Comparison of ENCODE assay signal across 16 cellular contexts in the genomic region with DNA sequence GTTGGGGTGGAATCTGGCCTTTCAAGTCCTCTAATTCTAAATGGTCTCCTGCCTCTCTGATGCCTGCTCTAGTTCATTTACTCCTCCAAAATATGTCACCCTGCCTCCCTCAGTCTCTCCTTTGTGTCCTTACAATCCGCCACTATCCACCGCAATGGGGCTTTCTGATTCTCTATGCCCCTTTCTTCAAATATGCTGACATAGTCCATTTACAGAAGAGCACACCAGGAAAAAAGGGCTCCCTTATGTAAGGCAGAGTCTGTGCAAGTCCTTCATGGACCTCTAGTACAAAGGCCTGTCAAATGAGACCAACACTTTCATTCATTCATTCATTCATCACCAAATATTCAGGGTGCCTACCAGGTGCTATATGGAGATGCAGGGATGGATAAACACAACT. TPM values are rescaled to one million over a fixed set of nuclear protein-coding genes. Genes with fewer than 3 reads are reported as not detected.
DNase-seq lines count a peak whose midpoint lies in the region; ATAC-seq, FAIRE-seq and TF ChIP-seq lines count a peak whose summit lies in the region.
"Had no signal": no experiment of that assay in that cellular context is flagged by ENCODE, and none has a peak within 500 bp of the region (broad histone marks: within the 10 kb centered on the region; RNA-seq: fewer than 3 reads in every experiment).

No MANE protein-coding gene starts in this region.

- H3K27ac ChIP-seq in HepG2 (ENCODE audit: extremely low read length, insufficient read depth, low read length) (no peak overlapping the region), right lobe of liver (no peak overlapping the region)

- no peaks in the 10 kb centered on the region for H3K36me3 ChIP-seq in HepG2 (replicated peaks in 1 of 2; ENCODE audit: control insufficient read depth in 1 of 2, insufficient read depth in 2 of 2, low read length in 2 of 2)
- H3K36me3 ChIP-seq in right lobe of liver = no peaks in the 10 kb centered on the region

- in situ Hi-C loops in HepG2 (cut with HindIII; ENCODE audit: extremely low pct_ligation_motif_present, low pct_unique_long_range_greater_than_20kb) = loop anchor here (25.0 kb wide), 1 partner anchor 680 kb away; no protein-coding TSS in a partner anchor

- H3K4me2 ChIP-seq in HepG2 (ENCODE audit: low read depth, low read length) = no peak overlapping the region

- H3K27me3 ChIP-seq in HepG2 (ENCODE audit: control insufficient read depth in 1 of 2, insufficient read depth in 2 of 2, low read length in 2 of 2) (peaks cover 4 to 36% of the 10 kb centered on the region in 2 experiments; a peak in 4 of 5 replicates), right lobe of liver (peaks cover 0 to 19% of the 10 kb centered on the region in 2 donors)

- H3K4me3 ChIP-seq in HepG2 (replicated peaks in 1 of 3; ENCODE audit: insufficient read depth in 1 of 3, low read depth in 2 of 3, low read length in 3 of 3) (no peak overlapping the region), right lobe of liver (no peak overlapping the region)
- H3K4me3 ChIP-seq: GM23338 had no signal

- CTCF ChIA-PET in HepG2 (lab: Yijun Ruan, JAX; ENCODE audit: low intra/inter-chr PET ratio, low total read pairs) = no interaction called here

- FAIRE-seq in HepG2 (lab: Jason Lieb, UNC) = no peak
- FAIRE-seq: GM12891, GM18507 had no signal

- POLR2A ChIA-PET in HepG2 (lab: Yijun Ruan, JAX) = no interaction called here

- ATAC-seq in HepG2 (no peak), right lobe of liver (no peak), HG03108 (IDR thresholded peaks at IDR 0.05; ENCODE audit: unreplicated experiment) (no peak)
- ATAC-seq: GM23338, HCT116 had no signal

- intact Hi-C loops in HepG2 (cut with micrococcal nuclease; ENCODE audit: unreplicated experiment) = no loop called here
- intact Hi-C loops in right lobe of liver (cut with DNase I) = no loop called here

- DNase-seq in NCI-H2107 treated with DMSO at 0.1 percent for 48 hours (lab: John Stamatoyannopoulos, UW; ENCODE audit: unreplicated experiment) (peak; percentile 3), NCI-H2107 (lab: John Stamatoyannopoulos, UW) (no peak), HepG2 (ENCODE audit: low spot score) (no peak), right lobe of liver (no peak), medulla oblongata (ENCODE audit: extremely low spot score) (peak; percentile 23)
- DNase-seq: 8988T; C1 segment of cervical spinal cord; Caco-2; CD4-positive, alpha-beta memory T cell; GF-D8; H9 had no signal

- no peaks in the 10 kb centered on the region for H3K9me3 ChIP-seq in HepG2 (ENCODE audit: low read length)
- no peaks in the 10 kb centered on the region for H3K9me3 ChIP-seq in right lobe of liver
- H3K9me3 ChIP-seq: Caco-2 had no signal

- no peaks in the 10 kb centered on the region for H4K20me1 ChIP-seq in HepG2 (ENCODE audit: insufficient read depth, low read length)

- TF ChIP-seq RAD21 in HepG2 (CRISPR knock-in tag; IDR thresholded peaks at IDR 0.05) = no peak

- TF ChIP-seq EP300 in HepG2 (IDR thresholded peaks at IDR 0.05; ENCODE audit: low read depth in 2 of 2, low read length in 2 of 2) (no peak), HepG2 (CRISPR knock-in tag; IDR thresholded peaks at IDR 0.05; ENCODE audit: borderline replicate concordance) (no peak)

- no peaks in the 10 kb centered on the region for H3K79me2 ChIP-seq in HepG2 (ENCODE audit: insufficient read depth, low read length)

- no TSS peak for BruUV-seq in HepG2 (replicated peaks; lab: Mats Ljungman, UMichigan)

- 64% methylated on average over 2 of the region's 2 CpGs for WGBS in HepG2 (ENCODE audit: low lambda C conversion rate)
- 82% methylated on average over 2 of the region's 2 CpGs for WGBS in right lobe of liver (ENCODE audit: insufficient coverage, low coverage, low lambda C conversion rate, missing lambda C conversion rate)

- no peak for TF ChIP-seq POLR2A in HepG2 (IDR thresholded peaks at IDR 0.05; ENCODE audit: insufficient read depth in 1 of 2, low read depth in 2 of 2, low read length in 2 of 2)
- TF ChIP-seq POLR2A in right lobe of liver (IDR thresholded peaks at IDR 0.05) = no peak

- no peak overlapping the region for H3K9ac ChIP-seq in HepG2 (ENCODE audit: insufficient read depth, low read depth, low read length)

- TF ChIP-seq CTCF in HepG2 (CRISPR knock-in tag; IDR thresholded peaks at IDR 0.05) = no peak
- no peak for TF ChIP-seq CTCF in right lobe of liver (IDR thresholded peaks at IDR 0.05)

- no peaks in the 10 kb centered on the region for H3K4me1 ChIP-seq in HepG2 (ENCODE audit: insufficient read depth, low read length)
- peaks cover 0 to 9% (median 0%) of the 10 kb centered on the region in 4 donors for H3K4me1 ChIP-seq in right lobe of liver

- no peak overlapping the region for H2AFZ ChIP-seq in HepG2 (ENCODE audit: low read length)
- H2AFZ ChIP-seq: GM23338 had no signal

TF ChIP-seq in HepG2, 621 proteins besides CTCF, POLR2A, EP300 and RAD21:
- TF ChIP-seq TP53 (CRISPR knock-in tag; conservative IDR thresholded peaks at IDR 0.05) (no peak), MAFK (conservative IDR thresholded peaks at IDR 0.05 in 1 of 2, IDR thresholded peaks at IDR 0.05 in 1 of 2; ENCODE audit: low read length in 2 of 2) (peak; percentile 73 to 86), MAFF (IDR thresholded peaks at IDR 0.05; ENCODE audit: low read depth, low read length) (peak; percentile 77)

RNA-seq across cellular contexts. Expression of gene ASTN2, which starts 2.0 kb away (rescaled TPM):
- total RNA-seq in HepG2 (2016; rRNA removed; fragmentation: Illumina TruSeq; extraction: Trizol) (13.5 TPM in 2 replicates), right lobe of liver (1 to 10 TPM in 5 of 6 experiments, under 1 TPM in 1; 0.91 to 3.1 (median 2.5) TPM)
- total RNA-seq in HepG2 (2016; cell fraction: cytosol; rRNA removed; fragmentation: Illumina TruSeq; extraction: Trizol; ENCODE audit: low read depth) = 3.3 and 6.2 TPM in 2 replicates
- 12.7 and 14.5 TPM in 2 replicates for total RNA-seq in HepG2 (2016; cell fraction: insoluble cytoplasmic fraction; rRNA removed; fragmentation: Illumina TruSeq; extraction: Trizol)
- total RNA-seq in HepG2 (2016; cell fraction: membrane; rRNA removed; fragmentation: Illumina TruSeq; extraction: Trizol) = 8.3 and 11.1 TPM in 2 replicates
- 18.0 and 18.2 TPM in 2 replicates for total RNA-seq in HepG2 (2016; cell fraction: nucleus; rRNA removed; fragmentation: Illumina TruSeq; extraction: Trizol)
- 5.2 TPM in 2 replicates for polyA plus RNA-seq in HepG2 (2011; rRNA removed)
- 4.9 and 5.5 TPM in 2 replicates for polyA plus RNA-seq in HepG2 (2011; cell fraction: cytosol; rRNA removed)
- polyA plus RNA-seq in HepG2 (2011; cell fraction: nucleus; rRNA removed) = 5.3 and 5.9 TPM in 2 replicates
- polyA plus RNA-seq in HepG2 (2012) = 3.2 and 3.9 TPM in 2 replicates
- 2.7 and 5.4 TPM in 2 replicates for polyA plus RNA-seq in HepG2 (2016; cell fraction: cytosol; fragmentation: Illumina TruSeq; extraction: Trizol; ENCODE audit: low read depth)
- polyA plus RNA-seq in HepG2 (2016; cell fraction: insoluble cytoplasmic fraction; fragmentation: Illumina TruSeq; extraction: Trizol; ENCODE audit: low read depth) = 11.5 and 11.8 TPM in 2 replicates
- polyA plus RNA-seq in HepG2 (2016; cell fraction: membrane; fragmentation: Illumina TruSeq; extraction: Trizol; ENCODE audit: low read depth) = 5.5 and 8.3 TPM in 2 replicates
- polyA plus RNA-seq in HepG2 (2016; cell fraction: nucleus; fragmentation: Illumina TruSeq; extraction: Trizol; ENCODE audit: insufficient read depth, low read depth) = 6.9 and 9.1 TPM in 2 replicates
- 9.0 and 18.9 TPM in 2 replicates for polyA minus RNA-seq in HepG2 (2011; rRNA and poly(A)+ RNA removed; ENCODE audit: low replicate concordance)
- 2.4 and 2.6 TPM in 2 replicates for polyA minus RNA-seq in HepG2 (2011; cell fraction: cytosol; rRNA and poly(A)+ RNA removed)
- 23.3 and 26.1 TPM in 2 replicates for polyA minus RNA-seq in HepG2 (2011; cell fraction: nucleus; rRNA and poly(A)+ RNA removed)

Comparison
In these comparisons a context has a peak if more than half of its experiments do, and no peak if none do; other contexts are left out.
1. DNase-seq: peak in NCI-H2107 treated with DMSO at 0.1 percent for 48 hours (single experiment) and medulla oblongata (single experiment); none in NCI-H2107 (single experiment), HepG2 (single experiment) and right lobe of liver (0 of 3).